1 cellular context compared by ENCODE assay signal in the genomic region with DNA sequence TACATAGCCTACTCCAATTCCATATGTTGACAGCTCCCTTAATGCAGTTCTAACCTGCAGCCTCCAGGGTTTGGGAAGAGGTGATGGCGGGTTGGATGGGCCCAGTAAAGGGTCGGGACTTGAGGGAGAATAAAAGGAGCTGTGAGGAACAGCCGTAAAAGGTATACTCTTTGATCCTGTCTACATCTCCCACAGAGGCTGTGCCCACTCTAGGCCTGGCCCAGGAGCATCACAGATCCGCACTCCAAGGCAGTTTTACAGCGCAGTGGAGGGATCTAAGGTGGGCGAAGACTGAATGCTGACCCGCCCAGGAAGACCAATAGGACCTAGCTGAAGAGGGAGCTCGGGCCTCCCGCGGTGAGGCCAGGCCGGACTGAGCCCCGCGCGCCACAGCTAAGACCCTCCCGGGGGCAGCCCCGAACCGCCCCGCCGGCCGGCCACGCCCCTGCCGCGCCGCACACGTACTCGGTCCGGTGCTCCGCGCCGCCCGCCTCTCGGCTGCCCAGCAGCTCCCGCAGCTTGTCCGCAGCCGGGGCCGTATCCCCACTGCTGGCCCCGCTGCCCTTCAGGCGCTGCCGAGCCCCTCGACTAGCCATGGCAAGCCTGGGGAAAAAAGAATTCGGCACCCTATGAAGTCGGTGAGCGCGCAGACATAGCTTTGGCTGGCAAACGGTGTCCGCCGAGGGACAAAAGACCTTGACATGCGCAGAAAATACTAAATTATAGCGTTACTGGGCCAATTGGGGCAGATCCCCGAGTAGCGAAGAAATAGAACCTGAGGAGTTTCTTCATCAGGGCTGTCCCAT.
TF ChIP-seq lines count a peak whose summit lies in the region.

A gene with protein sequence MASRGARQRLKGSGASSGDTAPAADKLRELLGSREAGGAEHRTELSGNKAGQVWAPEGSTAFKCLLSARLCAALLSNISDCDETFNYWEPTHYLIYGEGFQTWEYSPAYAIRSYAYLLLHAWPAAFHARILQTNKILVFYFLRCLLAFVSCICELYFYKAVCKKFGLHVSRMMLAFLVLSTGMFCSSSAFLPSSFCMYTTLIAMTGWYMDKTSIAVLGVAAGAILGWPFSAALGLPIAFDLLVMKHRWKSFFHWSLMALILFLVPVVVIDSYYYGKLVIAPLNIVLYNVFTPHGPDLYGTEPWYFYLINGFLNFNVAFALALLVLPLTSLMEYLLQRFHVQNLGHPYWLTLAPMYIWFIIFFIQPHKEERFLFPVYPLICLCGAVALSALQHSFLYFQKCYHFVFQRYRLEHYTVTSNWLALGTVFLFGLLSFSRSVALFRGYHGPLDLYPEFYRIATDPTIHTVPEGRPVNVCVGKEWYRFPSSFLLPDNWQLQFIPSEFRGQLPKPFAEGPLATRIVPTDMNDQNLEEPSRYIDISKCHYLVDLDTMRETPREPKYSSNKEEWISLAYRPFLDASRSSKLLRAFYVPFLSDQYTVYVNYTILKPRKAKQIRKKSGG (minus strand): TSS at position 695 of the 806 bp plus-strand sequence. CDS start 99 bp downstream, at position 596.

TF ChIP-seq in GM12878, 131 proteins besides CTCF, POLR2A, EP300 and RAD21 (continued from another document and continues in another):
- TF ChIP-seq, protein P1, sequence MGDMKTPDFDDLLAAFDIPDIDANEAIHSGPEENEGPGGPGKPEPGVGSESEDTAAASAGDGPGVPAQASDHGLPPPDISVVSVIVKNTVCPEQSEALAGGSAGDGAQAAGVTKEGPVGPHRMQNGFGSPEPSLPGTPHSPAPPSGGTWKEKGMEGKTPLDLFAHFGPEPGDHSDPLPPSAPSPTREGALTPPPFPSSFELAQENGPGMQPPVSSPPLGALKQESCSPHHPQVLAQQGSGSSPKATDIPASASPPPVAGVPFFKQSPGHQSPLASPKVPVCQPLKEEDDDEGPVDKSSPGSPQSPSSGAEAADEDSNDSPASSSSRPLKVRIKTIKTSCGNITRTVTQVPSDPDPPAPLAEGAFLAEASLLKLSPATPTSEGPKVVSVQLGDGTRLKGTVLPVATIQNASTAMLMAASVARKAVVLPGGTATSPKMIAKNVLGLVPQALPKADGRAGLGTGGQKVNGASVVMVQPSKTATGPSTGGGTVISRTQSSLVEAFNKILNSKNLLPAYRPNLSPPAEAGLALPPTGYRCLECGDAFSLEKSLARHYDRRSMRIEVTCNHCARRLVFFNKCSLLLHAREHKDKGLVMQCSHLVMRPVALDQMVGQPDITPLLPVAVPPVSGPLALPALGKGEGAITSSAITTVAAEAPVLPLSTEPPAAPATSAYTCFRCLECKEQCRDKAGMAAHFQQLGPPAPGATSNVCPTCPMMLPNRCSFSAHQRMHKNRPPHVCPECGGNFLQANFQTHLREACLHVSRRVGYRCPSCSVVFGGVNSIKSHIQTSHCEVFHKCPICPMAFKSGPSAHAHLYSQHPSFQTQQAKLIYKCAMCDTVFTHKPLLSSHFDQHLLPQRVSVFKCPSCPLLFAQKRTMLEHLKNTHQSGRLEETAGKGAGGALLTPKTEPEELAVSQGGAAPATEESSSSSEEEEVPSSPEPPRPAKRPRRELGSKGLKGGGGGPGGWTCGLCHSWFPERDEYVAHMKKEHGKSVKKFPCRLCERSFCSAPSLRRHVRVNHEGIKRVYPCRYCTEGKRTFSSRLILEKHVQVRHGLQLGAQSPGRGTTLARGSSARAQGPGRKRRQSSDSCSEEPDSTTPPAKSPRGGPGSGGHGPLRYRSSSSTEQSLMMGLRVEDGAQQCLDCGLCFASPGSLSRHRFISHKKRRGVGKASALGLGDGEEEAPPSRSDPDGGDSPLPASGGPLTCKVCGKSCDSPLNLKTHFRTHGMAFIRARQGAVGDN (IDR thresholded peaks at IDR 0.05) = peak; percentile 74; the same call in 1 of the 2 replicates
- TF ChIP-seq RELA (IDR thresholded peaks at IDR 0.05; ENCODE audit: borderline replicate concordance, partially characterized antibody) (peak; percentile 75), CREB1 (IDR thresholded peaks at IDR 0.05; ENCODE audit: low read depth) (peak; percentile 58; the same call in 1 of the 2 replicates), NFYA (IDR thresholded peaks at IDR 0.05; ENCODE audit: borderline replicate concordance, low read depth, low read length) (no peak), CREM (IDR thresholded peaks at IDR 0.05; ENCODE audit: low read depth) (peak; percentile 32; the same call in 1 of the 2 replicates), YY1 (IDR thresholded peaks at IDR 0.05; ENCODE audit: low read depth, low read length) (peak; percentile 94), STAT3 (IDR thresholded peaks at IDR 0.05; ENCODE audit: low read depth, low read length) (no peak), SMAD1 (IDR thresholded peaks at IDR 0.05; ENCODE audit: low read depth, partially characterized antibody) (no peak), RCOR1 (conservative IDR thresholded peaks at IDR 0.05; ENCODE audit: low read depth, low read length) (no peak), POLR2AphosphoS2 (IDR thresholded peaks at IDR 0.05; ENCODE audit: low read depth, low read length) (peak; percentile 48; the same call in 1 of the 2 replicates), STAT1 (conservative IDR thresholded peaks at IDR 0.05) (peak; percentile 89; the same call in 1 of the 2 replicates), KLF5 (IDR thresholded peaks at IDR 0.05; ENCODE audit: partially characterized antibody) (peak; percentile 62), CHD2 (IDR thresholded peaks at IDR 0.05; ENCODE audit: borderline replicate concordance, low read depth, low read length) (no peak), ASH2L (IDR thresholded peaks at IDR 0.05; ENCODE audit: borderline replicate concordance, low read depth) (peak; percentile 97; the same call in 1 of the 2 replicates), FOS (IDR thresholded peaks at IDR 0.05; ENCODE audit: borderline replicate concordance, extremely low read depth, insufficient read length) (no peak), PML (IDR thresholded peaks at IDR 0.05; ENCODE audit: low read length) (0 out of 2 replicates have a peak, but pooled peaks have one; percentile 48), TAF1 (IDR thresholded peaks at IDR 0.05; ENCODE audit: borderline replicate concordance, low read depth, low read length) (peak; percentile 67; the same call in 1 of the 2 replicates), SIX5 (IDR thresholded peaks at IDR 0.05; ENCODE audit: low read depth, low read length, severe bottlenecking) (peak; percentile 32), RB1 (IDR thresholded peaks at IDR 0.05; ENCODE audit: borderline replicate concordance) (peak; percentile 96), MXI1 (IDR thresholded peaks at IDR 0.05; ENCODE audit: low read depth, low read length) (peak; percentile 65; the same call in 1 of the 2 replicates), ZNF384 (IDR thresholded peaks at IDR 0.05; ENCODE audit: borderline replicate concordance, low read depth, low read length) (peak; percentile 68), LARP7 (IDR thresholded peaks at IDR 0.05) (peak; percentile 90), MEF2B (IDR thresholded peaks at IDR 0.05; ENCODE audit: partially characterized antibody, poor library complexity, severe bottlenecking) (peak; percentile 15), GATAD2B (conservative IDR thresholded peaks at IDR 0.05; ENCODE audit: low read depth) (peak; percentile 83), MTA2 (IDR thresholded peaks at IDR 0.05; ENCODE audit: low read depth) (no peak), SPI1 (IDR thresholded peaks at IDR 0.05; ENCODE audit: borderline replicate concordance, insufficient read depth, low read depth, low read length) (no peak), POLR2AphosphoS5 (IDR thresholded peaks at IDR 0.05; ENCODE audit: low read length) (peak; percentile 70; the same call in 1 of the 2 replicates), MEF2A (IDR thresholded peaks at IDR 0.05; ENCODE audit: insufficient read depth, low read depth, low read length) (no peak), PAX8 (IDR thresholded peaks at IDR 0.05) (no peak)
- TF ChIP-seq, protein P2, sequence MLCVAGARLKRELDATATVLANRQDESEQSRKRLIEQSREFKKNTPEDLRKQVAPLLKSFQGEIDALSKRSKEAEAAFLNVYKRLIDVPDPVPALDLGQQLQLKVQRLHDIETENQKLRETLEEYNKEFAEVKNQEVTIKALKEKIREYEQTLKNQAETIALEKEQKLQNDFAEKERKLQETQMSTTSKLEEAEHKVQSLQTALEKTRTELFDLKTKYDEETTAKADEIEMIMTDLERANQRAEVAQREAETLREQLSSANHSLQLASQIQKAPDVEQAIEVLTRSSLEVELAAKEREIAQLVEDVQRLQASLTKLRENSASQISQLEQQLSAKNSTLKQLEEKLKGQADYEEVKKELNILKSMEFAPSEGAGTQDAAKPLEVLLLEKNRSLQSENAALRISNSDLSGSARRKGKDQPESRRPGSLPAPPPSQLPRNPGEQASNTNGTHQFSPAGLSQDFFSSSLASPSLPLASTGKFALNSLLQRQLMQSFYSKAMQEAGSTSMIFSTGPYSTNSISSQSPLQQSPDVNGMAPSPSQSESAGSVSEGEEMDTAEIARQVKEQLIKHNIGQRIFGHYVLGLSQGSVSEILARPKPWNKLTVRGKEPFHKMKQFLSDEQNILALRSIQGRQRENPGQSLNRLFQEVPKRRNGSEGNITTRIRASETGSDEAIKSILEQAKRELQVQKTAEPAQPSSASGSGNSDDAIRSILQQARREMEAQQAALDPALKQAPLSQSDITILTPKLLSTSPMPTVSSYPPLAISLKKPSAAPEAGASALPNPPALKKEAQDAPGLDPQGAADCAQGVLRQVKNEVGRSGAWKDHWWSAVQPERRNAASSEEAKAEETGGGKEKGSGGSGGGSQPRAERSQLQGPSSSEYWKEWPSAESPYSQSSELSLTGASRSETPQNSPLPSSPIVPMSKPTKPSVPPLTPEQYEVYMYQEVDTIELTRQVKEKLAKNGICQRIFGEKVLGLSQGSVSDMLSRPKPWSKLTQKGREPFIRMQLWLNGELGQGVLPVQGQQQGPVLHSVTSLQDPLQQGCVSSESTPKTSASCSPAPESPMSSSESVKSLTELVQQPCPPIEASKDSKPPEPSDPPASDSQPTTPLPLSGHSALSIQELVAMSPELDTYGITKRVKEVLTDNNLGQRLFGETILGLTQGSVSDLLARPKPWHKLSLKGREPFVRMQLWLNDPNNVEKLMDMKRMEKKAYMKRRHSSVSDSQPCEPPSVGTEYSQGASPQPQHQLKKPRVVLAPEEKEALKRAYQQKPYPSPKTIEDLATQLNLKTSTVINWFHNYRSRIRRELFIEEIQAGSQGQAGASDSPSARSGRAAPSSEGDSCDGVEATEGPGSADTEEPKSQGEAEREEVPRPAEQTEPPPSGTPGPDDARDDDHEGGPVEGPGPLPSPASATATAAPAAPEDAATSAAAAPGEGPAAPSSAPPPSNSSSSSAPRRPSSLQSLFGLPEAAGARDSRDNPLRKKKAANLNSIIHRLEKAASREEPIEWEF (IDR thresholded peaks at IDR 0.05; ENCODE audit: insufficient replicate concordance, low read depth, low read length) = no peak
- TF ChIP-seq, protein P3, sequence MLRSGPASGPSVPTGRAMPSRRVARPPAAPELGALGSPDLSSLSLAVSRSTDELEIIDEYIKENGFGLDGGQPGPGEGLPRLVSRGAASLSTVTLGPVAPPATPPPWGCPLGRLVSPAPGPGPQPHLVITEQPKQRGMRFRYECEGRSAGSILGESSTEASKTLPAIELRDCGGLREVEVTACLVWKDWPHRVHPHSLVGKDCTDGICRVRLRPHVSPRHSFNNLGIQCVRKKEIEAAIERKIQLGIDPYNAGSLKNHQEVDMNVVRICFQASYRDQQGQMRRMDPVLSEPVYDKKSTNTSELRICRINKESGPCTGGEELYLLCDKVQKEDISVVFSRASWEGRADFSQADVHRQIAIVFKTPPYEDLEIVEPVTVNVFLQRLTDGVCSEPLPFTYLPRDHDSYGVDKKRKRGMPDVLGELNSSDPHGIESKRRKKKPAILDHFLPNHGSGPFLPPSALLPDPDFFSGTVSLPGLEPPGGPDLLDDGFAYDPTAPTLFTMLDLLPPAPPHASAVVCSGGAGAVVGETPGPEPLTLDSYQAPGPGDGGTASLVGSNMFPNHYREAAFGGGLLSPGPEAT (IDR thresholded peaks at IDR 0.05; ENCODE audit: low read depth) = peak; percentile 69
- TF ChIP-seq, protein P4, sequence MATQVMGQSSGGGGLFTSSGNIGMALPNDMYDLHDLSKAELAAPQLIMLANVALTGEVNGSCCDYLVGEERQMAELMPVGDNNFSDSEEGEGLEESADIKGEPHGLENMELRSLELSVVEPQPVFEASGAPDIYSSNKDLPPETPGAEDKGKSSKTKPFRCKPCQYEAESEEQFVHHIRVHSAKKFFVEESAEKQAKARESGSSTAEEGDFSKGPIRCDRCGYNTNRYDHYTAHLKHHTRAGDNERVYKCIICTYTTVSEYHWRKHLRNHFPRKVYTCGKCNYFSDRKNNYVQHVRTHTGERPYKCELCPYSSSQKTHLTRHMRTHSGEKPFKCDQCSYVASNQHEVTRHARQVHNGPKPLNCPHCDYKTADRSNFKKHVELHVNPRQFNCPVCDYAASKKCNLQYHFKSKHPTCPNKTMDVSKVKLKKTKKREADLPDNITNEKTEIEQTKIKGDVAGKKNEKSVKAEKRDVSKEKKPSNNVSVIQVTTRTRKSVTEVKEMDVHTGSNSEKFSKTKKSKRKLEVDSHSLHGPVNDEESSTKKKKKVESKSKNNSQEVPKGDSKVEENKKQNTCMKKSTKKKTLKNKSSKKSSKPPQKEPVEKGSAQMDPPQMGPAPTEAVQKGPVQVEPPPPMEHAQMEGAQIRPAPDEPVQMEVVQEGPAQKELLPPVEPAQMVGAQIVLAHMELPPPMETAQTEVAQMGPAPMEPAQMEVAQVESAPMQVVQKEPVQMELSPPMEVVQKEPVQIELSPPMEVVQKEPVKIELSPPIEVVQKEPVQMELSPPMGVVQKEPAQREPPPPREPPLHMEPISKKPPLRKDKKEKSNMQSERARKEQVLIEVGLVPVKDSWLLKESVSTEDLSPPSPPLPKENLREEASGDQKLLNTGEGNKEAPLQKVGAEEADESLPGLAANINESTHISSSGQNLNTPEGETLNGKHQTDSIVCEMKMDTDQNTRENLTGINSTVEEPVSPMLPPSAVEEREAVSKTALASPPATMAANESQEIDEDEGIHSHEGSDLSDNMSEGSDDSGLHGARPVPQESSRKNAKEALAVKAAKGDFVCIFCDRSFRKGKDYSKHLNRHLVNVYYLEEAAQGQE (IDR thresholded peaks at IDR 0.05; ENCODE audit: low read depth, low read length) = no peak
- TF ChIP-seq, protein P5, sequence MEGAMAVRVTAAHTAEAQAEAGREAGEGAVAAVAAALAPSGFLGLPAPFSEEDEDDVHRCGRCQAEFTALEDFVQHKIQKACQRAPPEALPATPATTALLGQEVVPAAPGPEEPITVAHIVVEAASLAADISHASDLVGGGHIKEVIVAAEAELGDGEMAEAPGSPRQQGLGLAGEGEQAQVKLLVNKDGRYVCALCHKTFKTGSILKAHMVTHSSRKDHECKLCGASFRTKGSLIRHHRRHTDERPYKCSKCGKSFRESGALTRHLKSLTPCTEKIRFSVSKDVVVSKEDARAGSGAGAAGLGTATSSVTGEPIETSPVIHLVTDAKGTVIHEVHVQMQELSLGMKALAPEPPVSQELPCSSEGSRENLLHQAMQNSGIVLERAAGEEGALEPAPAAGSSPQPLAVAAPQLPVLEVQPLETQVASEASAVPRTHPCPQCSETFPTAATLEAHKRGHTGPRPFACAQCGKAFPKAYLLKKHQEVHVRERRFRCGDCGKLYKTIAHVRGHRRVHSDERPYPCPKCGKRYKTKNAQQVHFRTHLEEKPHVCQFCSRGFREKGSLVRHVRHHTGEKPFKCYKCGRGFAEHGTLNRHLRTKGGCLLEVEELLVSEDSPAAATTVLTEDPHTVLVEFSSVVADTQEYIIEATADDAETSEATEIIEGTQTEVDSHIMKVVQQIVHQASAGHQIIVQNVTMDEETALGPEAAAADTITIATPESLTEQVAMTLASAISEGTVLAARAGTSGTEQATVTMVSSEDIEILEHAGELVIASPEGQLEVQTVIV (IDR thresholded peaks at IDR 0.05; ENCODE audit: borderline replicate concordance, partially characterized antibody) = no peak
